Comparison of ENCODE assay signal across 7 cellular contexts in genomic region chr14:63279933-63280332, GRCh38. TPM values are rescaled to one million over a fixed set of nuclear protein-coding genes. Genes with fewer than 3 reads are reported as not detected.
"Had no signal": no experiment of that assay in that cellular context is flagged by ENCODE, and none has a peak within 500 bp of the region (broad histone marks: within the 10 kb centered on the region; RNA-seq: fewer than 3 reads in every experiment).

No MANE protein-coding gene starts in this region.

RNA-seq across cellular contexts. Expression of gene GPHB5, which starts 38.8 kb away (rescaled TPM):
- total RNA-seq: GM23248, GM23338, H1, H4, H7, H9, HFFc6 had no signal
- polyA plus RNA-seq: GM23248, GM23338, H1 had no signal
